In genomic region chr1:192066202-192066601, GRCh38 we compare ENCODE assay signal across 21 cellular contexts.
"Had no signal": no experiment of that assay in that cellular context is flagged by ENCODE, and none has a peak within 500 bp of the region (broad histone marks: within the 10 kb centered on the region; RNA-seq: fewer than 3 reads in every experiment).

No MANE protein-coding gene starts in this region.

- H3K27me3 Mint-ChIP-seq: activated CD4-positive, alpha-beta T cell treated with anti-CD3 and anti-CD28 coated beads for 36 hours; activated naive CD8-positive, alpha-beta T cell treated with anti-CD3 and anti-CD28 coated beads for 36 hours; effector memory CD8-positive, alpha-beta T cell; type B pancreatic cell had no signal

- H3K9me3 Mint-ChIP-seq: activated naive CD8-positive, alpha-beta T cell treated with anti-CD3 and anti-CD28 coated beads for 36 hours; mesothelial cell of epicardium; nephron; type B pancreatic cell; WTC11 had no signal

- H3K4me3 Mint-ChIP-seq: activated CD4-positive, alpha-beta T cell treated with anti-CD3 and anti-CD28 coated beads for 36 hours; activated naive CD8-positive, alpha-beta T cell treated with anti-CD3 and anti-CD28 coated beads for 36 hours; effector memory CD8-positive, alpha-beta T cell; mesothelial cell of epicardium; nephron; stimulated activated effector memory CD8-positive, alpha-beta T cell treated with anti-CD3 and anti-CD28 coated beads, Interleukin-12 subunit alpha, Interleukin-12 subunit beta, amount 100 ng/mL, for 72 hours; type B pancreatic cell; WTC11 had no signal

- H3K36me3 Mint-ChIP-seq: activated naive CD8-positive, alpha-beta T cell treated with anti-CD3 and anti-CD28 coated beads for 36 hours; mesothelial cell of epicardium; stimulated activated effector memory CD8-positive, alpha-beta T cell treated with anti-CD3 and anti-CD28 coated beads, Interleukin-12 subunit alpha, Interleukin-12 subunit beta, amount 100 ng/mL, for 72 hours; type B pancreatic cell; WTC11 had no signal

- H3K27ac ChIP-seq: parathyroid adenoma, right lobe of liver, testis had no signal

- H3K27ac Mint-ChIP-seq: activated CD4-positive, alpha-beta T cell treated with anti-CD3 and anti-CD28 coated beads for 36 hours; activated naive CD8-positive, alpha-beta T cell treated with anti-CD3 and anti-CD28 coated beads for 36 hours; effector memory CD8-positive, alpha-beta T cell; mesothelial cell of epicardium; nephron; stimulated activated effector memory CD8-positive, alpha-beta T cell treated with anti-CD3 and anti-CD28 coated beads, Interleukin-12 subunit alpha, Interleukin-12 subunit beta, amount 100 ng/mL, for 72 hours; type B pancreatic cell; WTC11 had no signal

- DNase-seq: activated CD4-positive, alpha-beta T cell treated with anti-CD3 and anti-CD28 coated beads for 36 hours; activated CD4-positive, alpha-beta T cell treated with anti-CD3 and anti-CD28 coated beads, Interleukin-2, amount 50 U/mL, for 48 hours; activated naive CD8-positive, alpha-beta T cell treated with anti-CD3 and anti-CD28 coated beads for 36 hours; amygdala; caudate nucleus; effector memory CD8-positive, alpha-beta T cell; foreskin fibroblast; hypothalamus; right lobe of liver; small intestine; stimulated activated CD4-positive, alpha-beta T cell treated with anti-CD3 and anti-CD28 coated beads, Interleukin-15, amount 100 ng/mL, for 24 hours; stimulated activated CD4-positive, alpha-beta T cell treated with anti-CD3 and anti-CD28 coated beads, Interleukin-2, amount 100 ng/mL, for 48 hours; testis had no signal

- ATAC-seq: activated CD4-positive, alpha-beta T cell treated with anti-CD3 and anti-CD28 coated beads for 36 hours; effector memory CD8-positive, alpha-beta T cell; left lobe of liver; right lobe of liver; stimulated activated effector memory CD8-positive, alpha-beta T cell treated with anti-CD3 and anti-CD28 coated beads, Interleukin-12 subunit alpha, Interleukin-12 subunit beta, amount 100 ng/mL, for 72 hours; WTC11 had no signal

- H3K36me3 ChIP-seq: right lobe of liver had no signal

- H3K9me3 ChIP-seq: right lobe of liver, testis had no signal

- H3K4me3 ChIP-seq: lung, right lobe of liver, testis had no signal

- H3K4me1 Mint-ChIP-seq: activated CD4-positive, alpha-beta T cell treated with anti-CD3 and anti-CD28 coated beads for 36 hours; activated naive CD8-positive, alpha-beta T cell treated with anti-CD3 and anti-CD28 coated beads for 36 hours; mesothelial cell of epicardium; nephron; stimulated activated effector memory CD8-positive, alpha-beta T cell treated with anti-CD3 and anti-CD28 coated beads, Interleukin-12 subunit alpha, Interleukin-12 subunit beta, amount 100 ng/mL, for 72 hours had no signal

- H3K27me3 ChIP-seq: right lobe of liver, testis had no signal

- H3K4me1 ChIP-seq: parathyroid adenoma, right lobe of liver, testis had no signal
